15 cellular contexts compared by ENCODE assay signal in the genomic region with DNA sequence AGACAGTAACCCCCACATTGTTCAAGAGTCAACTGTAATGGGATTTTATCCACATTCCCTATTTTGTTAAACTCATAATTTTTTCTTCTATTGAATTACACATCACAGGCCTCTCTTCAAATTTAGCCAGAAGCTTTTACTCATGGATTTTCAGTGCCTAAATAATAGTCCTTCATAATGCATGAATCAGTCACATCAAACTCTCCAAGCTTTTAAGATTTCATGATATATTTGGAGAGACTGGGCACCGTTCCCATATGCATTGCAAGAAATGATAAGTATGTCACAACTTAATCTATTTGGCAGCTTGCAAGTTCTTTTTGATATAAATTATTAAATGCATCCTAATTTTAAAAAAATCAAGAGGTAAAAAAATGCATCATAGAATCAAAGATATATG.
A peak's percentile ranks its signal among the peaks of the same experiment; 100 is the strongest.
DNase-seq lines count a peak whose midpoint lies in the region; TF ChIP-seq lines count a peak whose summit lies in the region.
"Had no signal": no experiment of that assay in that cellular context is flagged by ENCODE, and none has a peak within 500 bp of the region (broad histone marks: within the 10 kb centered on the region; RNA-seq: fewer than 3 reads in every experiment).

No MANE protein-coding gene starts in this region.

- no peaks in the 10 kb centered on the region for H3K36me3 Mint-ChIP-seq in mesothelial cell of epicardium
- H3K36me3 Mint-ChIP-seq: CD4-positive, CD25-positive, alpha-beta regulatory T cell had no signal

- no peak overlapping the region for H3K4me3 Mint-ChIP-seq in mesothelial cell of epicardium
- H3K4me3 Mint-ChIP-seq: CD4-positive, CD25-positive, alpha-beta regulatory T cell; IgD-negative memory B cell had no signal

- intact Hi-C loops in A673 (cut with micrococcal nuclease; ENCODE audit: unreplicated experiment): loop anchor here (5.0 to 10.0 kb wide), 2 partner anchors 56 to 159 kb away; no protein-coding TSS in a partner anchor

- POLR2A ChIA-PET in A673 (lab: Charles Lee; ENCODE audit: low non-redundant PET): no interaction called here

- H3K36me3 ChIP-seq in A673 (ENCODE audit: insufficient read depth, low read length, poor library complexity, severe bottlenecking): no peaks in the 10 kb centered on the region
- no peaks in the 10 kb centered on the region for H3K36me3 ChIP-seq in Peyer's patch
- H3K36me3 ChIP-seq: BLaER1 treated with 17β-estradiol and CSF1 and Interleukin-3, amounts not matched to agents 10 nM and 100 nM; HAP-1 had no signal

- CTCF ChIA-PET in A673 (lab: Charles Lee): no interaction called here

- H3K9me3 ChIP-seq in A673 (ENCODE audit: low read depth, low read length, poor library complexity, severe bottlenecking) (no peaks in the 10 kb centered on the region), Peyer's patch (no peaks in the 10 kb centered on the region)
- H3K9me3 ChIP-seq: BLaER1 treated with 17β-estradiol and CSF1 and Interleukin-3, amounts not matched to agents 10 nM and 100 nM; HAP-1 had no signal

- H3K27ac Mint-ChIP-seq in mesothelial cell of epicardium: peak overlapping the region; percentile 24
- H3K27ac Mint-ChIP-seq: CD4-positive, CD25-positive, alpha-beta regulatory T cell; IgD-negative memory B cell had no signal

- H3K27ac ChIP-seq in A673 (ENCODE audit: low read depth, low read length, poor library complexity, severe bottlenecking) (no peak overlapping the region), Peyer's patch (no peak overlapping the region)
- H3K27ac ChIP-seq: BLaER1 treated with 17β-estradiol and CSF1 and Interleukin-3, amounts not matched to agents 10 nM and 100 nM had no signal

- TF ChIP-seq CTCF in A673 (conservative IDR thresholded peaks at IDR 0.05; ENCODE audit: low read depth, low read length) (no peak), choroid plexus epithelial cell (conservative IDR thresholded peaks at IDR 0.05; ENCODE audit: low read depth, low read length) (no peak), mesothelial cell of epicardium (IDR thresholded peaks at IDR 0.05; ENCODE audit: unreplicated experiment) (no peak), Peyer's patch (IDR thresholded peaks at IDR 0.05) (no peak)

- DNase-seq in A673 (ENCODE audit: low spot score): peak; percentile 55
- peak; percentile 88 for DNase-seq in OCI-M1 (lab: John Stamatoyannopoulos, UW)
- DNase-seq in choroid plexus epithelial cell (ENCODE audit: low read depth): peak; percentile 21
- DNase-seq in mesothelial cell of epicardium (ENCODE audit: low spot score in 2 of 2, unreplicated experiment in 2 of 2): no peak
- DNase-seq in NCI-H1930 (lab: John Stamatoyannopoulos, UW): no peak
- no peak for DNase-seq in Peyer's patch
- no peak for DNase-seq in mesenteric fat pad (ENCODE audit: low spot score)
- DNase-seq: 8988T; ACHN; CD4-positive, CD25-positive, alpha-beta regulatory T cell; DND-41; GDM1 had no signal

- BruUV-seq in A673 (replicated peaks; lab: Mats Ljungman, UMichigan): no TSS peak

- peaks cover 26% of the 10 kb centered on the region for H3K4me1 ChIP-seq in A673 (ENCODE audit: insufficient read depth, low read length, poor library complexity, severe bottlenecking)
- H3K4me1 ChIP-seq in Peyer's patch: no peaks in the 10 kb centered on the region
- H3K4me1 ChIP-seq: BLaER1 treated with 17β-estradiol and CSF1 and Interleukin-3, amounts not matched to agents 10 nM and 100 nM; HAP-1 had no signal

- no peaks in the 10 kb centered on the region for H3K27me3 ChIP-seq in A673 (replicated peaks; ENCODE audit: insufficient read depth, low read depth, low read length, poor library complexity)
- no peaks in the 10 kb centered on the region for H3K27me3 ChIP-seq in Peyer's patch
- H3K27me3 ChIP-seq: BLaER1 treated with 17β-estradiol and CSF1 and Interleukin-3, amounts not matched to agents 10 nM and 100 nM had no signal

- H3K9me3 Mint-ChIP-seq in mesothelial cell of epicardium: peaks cover 2% of the 10 kb centered on the region
- H3K9me3 Mint-ChIP-seq: IgD-negative memory B cell had no signal

- no peak overlapping the region for H3K4me3 ChIP-seq in A673 (ENCODE audit: low read depth, low read length, poor library complexity, severe bottlenecking)
- no peak overlapping the region for H3K4me3 ChIP-seq in choroid plexus epithelial cell (ENCODE audit: low read depth, low read length)
- no peak overlapping the region for H3K4me3 ChIP-seq in Peyer's patch
- H3K4me3 ChIP-seq: BLaER1 treated with 17β-estradiol and CSF1 and Interleukin-3, amounts not matched to agents 10 nM and 100 nM; HAP-1 had no signal

- no peak for TF ChIP-seq POLR2A in Peyer's patch (IDR thresholded peaks at IDR 0.05)

- peaks cover 16% of the 10 kb centered on the region for H3K4me1 Mint-ChIP-seq in mesothelial cell of epicardium
- H3K4me1 Mint-ChIP-seq: CD4-positive, CD25-positive, alpha-beta regulatory T cell; IgD-negative memory B cell had no signal

- H3K27me3 Mint-ChIP-seq in mesothelial cell of epicardium (ENCODE audit: low read depth): no peaks in the 10 kb centered on the region
- H3K27me3 Mint-ChIP-seq: CD4-positive, CD25-positive, alpha-beta regulatory T cell had no signal

Comparison
In these comparisons a context has a peak if more than half of its experiments do, and no peak if none do; other contexts are left out.
1. DNase-seq: peak in A673 (single experiment), OCI-M1 (single experiment) and choroid plexus epithelial cell (single experiment); none in mesothelial cell of epicardium (0 of 2), NCI-H1930 (0 of 2), Peyer's patch (0 of 3) and mesenteric fat pad (single experiment).